13 cellular contexts compared by ENCODE assay signal in genomic region chr1:5907386-5907785, GRCh38.
DNase-seq lines count a peak whose midpoint lies in the region; TF ChIP-seq lines count a peak whose summit lies in the region.
"Had no signal": no experiment of that assay in that cellular context is flagged by ENCODE, and none has a peak within 500 bp of the region (broad histone marks: within the 10 kb centered on the region; RNA-seq: fewer than 3 reads in every experiment).

No MANE protein-coding gene starts in this region.

- H2BK15ac ChIP-seq in neuronal stem cell (ENCODE audit: low read length), result no peak overlapping the region

- H3K9ac ChIP-seq in neuronal stem cell (ENCODE audit: low read depth, low read length, poor library complexity), result no peak overlapping the region

- DNase-seq in activated CD8-positive, alpha-beta memory T cell treated with anti-CD3 and anti-CD28 coated beads, Interleukin-2, amount 50 U/mL, for 48 hours, result peak; percentile 46
- no peak for DNase-seq in activated CD8-positive, alpha-beta memory T cell treated with anti-CD3 and anti-CD28 coated beads, Interleukin-2, amount 50 U/mL, for 4 hours
- peak; percentile 45 for DNase-seq in coronary artery (ENCODE audit: low spot score)
- DNase-seq in neuronal stem cell (ENCODE audit: low spot score), result no peak
- peak; percentile 15 for DNase-seq in ureter (ENCODE audit: low spot score)
- DNase-seq in NCI-H2196 (lab: John Stamatoyannopoulos, UW; ENCODE audit: unreplicated experiment), result no peak
- no peak for DNase-seq in inferior parietal cortex (ENCODE audit: extremely low spot score)
- DNase-seq: CD4-positive, alpha-beta memory T cell; DMS153; DND-41; GDM1 had no signal

- no peak overlapping the region for H2BK120ac ChIP-seq in neuronal stem cell (ENCODE audit: low read depth, low read length)

- H3K4me3 ChIP-seq in coronary artery (no peak overlapping the region), neuronal stem cell (ENCODE audit: low read length in 2 of 2) (no peak overlapping the region)
- H3K4me3 ChIP-seq: HAP-1 had no signal

- H2BK5ac ChIP-seq in neuronal stem cell (ENCODE audit: low read length), result no peak overlapping the region

- no peak overlapping the region for H2AFZ ChIP-seq in neuronal stem cell (ENCODE audit: low read length)

- no peaks in the 10 kb centered on the region for H3K4me1 ChIP-seq in neuronal stem cell (ENCODE audit: control insufficient read depth in 2 of 2, insufficient read depth in 1 of 2, low read depth in 1 of 2, low read length in 2 of 2)
- H3K4me1 ChIP-seq: HAP-1 had no signal

- H3K4me2 ChIP-seq in neuronal stem cell (ENCODE audit: insufficient read depth, low read length, poor library complexity, severe bottlenecking), result no peak overlapping the region

- WGBS in neuronal stem cell (ENCODE audit: extremely low coverage in 2 of 2, insufficient read length in 2 of 2, insufficient replicate concordance in 1 of 2), 2 donors, result no CpG with 5 or more reads among the region's 11 CpGs

- no peak overlapping the region for H3K14ac ChIP-seq in neuronal stem cell (ENCODE audit: low read length)

- H3K27me3 ChIP-seq in neuronal stem cell (ENCODE audit: control insufficient read depth in 3 of 3, insufficient read depth in 3 of 3, low read depth in 1 of 3, low read length in 3 of 3), result no peaks in the 10 kb centered on the region

- no peak overlapping the region for H3K4ac ChIP-seq in neuronal stem cell (ENCODE audit: low read length)

- no peak overlapping the region for H2AK5ac ChIP-seq in neuronal stem cell (ENCODE audit: low read depth, low read length)

- no peak overlapping the region for H2BK12ac ChIP-seq in neuronal stem cell (ENCODE audit: low read length)

- H3K23ac ChIP-seq in neuronal stem cell (ENCODE audit: low read depth, low read length, poor library complexity), result peak overlapping the region; percentile 47

- H3K36me3 ChIP-seq in neuronal stem cell (replicated peaks in 1 of 2; ENCODE audit: control insufficient read depth in 2 of 2, insufficient read depth in 2 of 2, low read length in 2 of 2), result peaks cover 11 to 26% of the 10 kb centered on the region in 2 donors
- H3K36me3 ChIP-seq: HAP-1 had no signal

- no peak overlapping the region for H3K18ac ChIP-seq in neuronal stem cell (ENCODE audit: low read length)

- H3K27ac ChIP-seq in coronary artery, result no peak overlapping the region
- no peak overlapping the region for H3K27ac ChIP-seq in neuronal stem cell (replicated peaks; ENCODE audit: low read length)
- H3K27ac ChIP-seq: C4-2B had no signal

- no peak overlapping the region for H4K8ac ChIP-seq in neuronal stem cell (ENCODE audit: low read depth, low read length)

- no peaks in the 10 kb centered on the region for H3K79me1 ChIP-seq in neuronal stem cell (ENCODE audit: low read depth, low read length)

- no peak overlapping the region for H4K91ac ChIP-seq in neuronal stem cell (ENCODE audit: low read depth, low read length, poor library complexity)

- no peak for TF ChIP-seq CTCF in coronary artery (IDR thresholded peaks at IDR 0.05)

- no peaks in the 10 kb centered on the region for H3K9me3 ChIP-seq in neuronal stem cell (replicated peaks in 1 of 2; ENCODE audit: control insufficient read depth in 2 of 2, insufficient read depth in 1 of 2, low read depth in 1 of 2, low read length in 2 of 2)
- H3K9me3 ChIP-seq: HAP-1 had no signal

Comparison
In these comparisons a context has a peak if more than half of its experiments do, and no peak if none do; other contexts are left out.
1. DNase-seq: peak in activated CD8-positive, alpha-beta memory T cell treated with anti-CD3 and anti-CD28 coated beads, Interleukin-2, amount 50 U/mL, for 48 hours (single experiment), coronary artery (single experiment) and ureter (single experiment); none in activated CD8-positive, alpha-beta memory T cell treated with anti-CD3 and anti-CD28 coated beads, Interleukin-2, amount 50 U/mL, for 4 hours (single experiment), neuronal stem cell (single experiment), NCI-H2196 (single experiment) and inferior parietal cortex (single experiment).